19 cellular contexts compared by ENCODE assay signal in the genomic region with DNA sequence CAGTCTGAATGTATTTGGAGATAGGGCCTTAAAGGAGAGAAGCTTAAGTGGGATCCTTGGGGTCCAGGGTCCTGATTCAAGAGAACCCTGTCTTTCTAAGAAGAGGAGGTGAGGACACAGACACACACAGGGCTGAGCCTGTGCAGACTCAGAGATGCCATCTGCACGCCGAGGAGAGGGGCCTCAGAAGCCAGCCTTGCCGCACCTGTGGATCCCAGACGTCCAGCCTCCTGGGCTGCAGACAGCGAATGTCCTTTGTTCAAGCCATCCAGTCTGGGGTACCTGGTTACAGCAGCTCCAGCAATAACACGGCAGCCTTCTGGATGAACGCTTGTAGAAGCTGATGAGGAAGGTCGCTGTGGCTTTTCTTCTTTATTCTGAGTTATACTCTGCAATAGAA.
"Had no signal": no experiment of that assay in that cellular context is flagged by ENCODE, and none has a peak within 500 bp of the region (broad histone marks: within the 10 kb centered on the region; RNA-seq: fewer than 3 reads in every experiment).

No MANE protein-coding gene starts in this region.

- ATAC-seq: left colon; naive thymus-derived CD4-positive, alpha-beta T cell; right cardiac atrium; stimulated activated effector memory CD8-positive, alpha-beta T cell treated with anti-CD3 and anti-CD28 coated beads, Interleukin-12 subunit alpha, Interleukin-12 subunit beta, amount 100 ng/mL, for 72 hours; stimulated activated naive CD8-positive, alpha-beta T cell treated with anti-CD3 and anti-CD28 coated beads, Interleukin-15, Interleukin-2, amounts not matched to agents 100 U/mL and 50 U/mL, for 24 hours had no signal

- DNase-seq: colonic mucosa; effector CD8-positive, alpha-beta T cell; foreskin melanocyte; left colon; mesendoderm; naive thymus-derived CD4-positive, alpha-beta T cell; nephron progenitor cell; stimulated activated CD4-positive, alpha-beta T cell treated with anti-CD3 and anti-CD28 coated beads, Interleukin-4, amount 100 ng/mL, for 1 hour; stimulated activated CD8-positive, alpha-beta memory T cell treated with anti-CD3 and anti-CD28 coated beads, Interleukin-4, amount 100 ng/mL, for 48 hours; stimulated activated naive CD8-positive, alpha-beta T cell treated with anti-CD3 and anti-CD28 coated beads, Interleukin-15, Interleukin-2, amounts not matched to agents 100 U/mL and 50 U/mL, for 24 hours; testis had no signal

- H3K27me3 ChIP-seq: colonic mucosa, hepatocyte, neutrophil, ovary, testis, tibial nerve had no signal

- H3K27me3 Mint-ChIP-seq: naive thymus-derived CD4-positive, alpha-beta T cell; progenitor cell of endocrine pancreas had no signal

- H3K27ac ChIP-seq: colonic mucosa, hepatocyte, neutrophil, ovary, testis, tibial nerve had no signal

- H3K27ac Mint-ChIP-seq: naive thymus-derived CD4-positive, alpha-beta T cell; nephron progenitor cell; progenitor cell of endocrine pancreas; stimulated activated effector memory CD8-positive, alpha-beta T cell treated with anti-CD3 and anti-CD28 coated beads, Interleukin-12 subunit alpha, Interleukin-12 subunit beta, amount 100 ng/mL, for 72 hours had no signal

- H3K4me1 Mint-ChIP-seq: naive thymus-derived CD4-positive, alpha-beta T cell; nephron progenitor cell; stimulated activated effector memory CD8-positive, alpha-beta T cell treated with anti-CD3 and anti-CD28 coated beads, Interleukin-12 subunit alpha, Interleukin-12 subunit beta, amount 100 ng/mL, for 72 hours had no signal

- H3K9me3 ChIP-seq: colonic mucosa, neutrophil, ovary, testis had no signal

- H3K36me3 ChIP-seq: colonic mucosa, neutrophil, ovary had no signal

- H3K9me3 Mint-ChIP-seq: nephron progenitor cell; stimulated activated effector memory CD8-positive, alpha-beta T cell treated with anti-CD3 and anti-CD28 coated beads, Interleukin-12 subunit alpha, Interleukin-12 subunit beta, amount 100 ng/mL, for 72 hours had no signal

- H3K36me3 Mint-ChIP-seq: naive thymus-derived CD4-positive, alpha-beta T cell; stimulated activated effector memory CD8-positive, alpha-beta T cell treated with anti-CD3 and anti-CD28 coated beads, Interleukin-12 subunit alpha, Interleukin-12 subunit beta, amount 100 ng/mL, for 72 hours had no signal

- H3K4me3 Mint-ChIP-seq: naive thymus-derived CD4-positive, alpha-beta T cell; nephron progenitor cell; stimulated activated effector memory CD8-positive, alpha-beta T cell treated with anti-CD3 and anti-CD28 coated beads, Interleukin-12 subunit alpha, Interleukin-12 subunit beta, amount 100 ng/mL, for 72 hours had no signal

- H3K4me3 ChIP-seq: colonic mucosa, hepatocyte, ovary, smooth muscle cell, testis, tibial nerve had no signal

- H3K4me1 ChIP-seq: colonic mucosa, testis had no signal
